In genomic region chr5:113663879-113664278, GRCh38 we compare ENCODE assay signal across 8 cellular contexts.
DNase-seq lines count a peak whose midpoint lies in the region; ATAC-seq lines count a peak whose summit lies in the region.

No MANE protein-coding gene starts in this region.

- DNase-seq in Caki2 (ENCODE audit: low read depth) (peak; percentile 14), MV-4-11 (lab: John Stamatoyannopoulos, UW) (peak; percentile 24), amniotic epithelial cell (ENCODE audit: low read depth) (peak; percentile 42), mucosa of gallbladder (ENCODE audit: low spot score) (peak; percentile 32), sciatic nerve (ENCODE audit: low spot score) (no peak), DMS79 treated with DMSO at 0.1 percent for 48 hours (lab: John Stamatoyannopoulos, UW) (no peak)
- DNase-seq in effector CD4-positive, alpha-beta T cell: no peak

- in situ Hi-C loops in Caki2 (cut with HindIII; ENCODE audit: low pct_unique_long_range_greater_than_20kb, low sequenced_read_pairs): no loop called here

- intact Hi-C loops in sciatic nerve (cut with DNase I): no loop called here

- ATAC-seq in GM19438 (IDR thresholded peaks at IDR 0.05; ENCODE audit: low read depth, unreplicated experiment) (peak; percentile 64), sciatic nerve (no peak)

Comparison
In these comparisons a context has a peak if more than half of its experiments do, and no peak if none do; other contexts are left out.
1. DNase-seq: peak in Caki2 (single experiment), MV-4-11 (single experiment), amniotic epithelial cell (single experiment) and mucosa of gallbladder (single experiment); none in sciatic nerve (single experiment), effector CD4-positive, alpha-beta T cell (single experiment) and DMS79 treated with DMSO at 0.1 percent for 48 hours (single experiment).